ENCODE assay signal across 25 cellular contexts in genomic region chr4:45751877-45752276, GRCh38.
"Had no signal": no experiment of that assay in that cellular context is flagged by ENCODE, and none has a peak within 500 bp of the region (broad histone marks: within the 10 kb centered on the region; RNA-seq: fewer than 3 reads in every experiment).

No MANE protein-coding gene starts in this region.

- H3K36me3 ChIP-seq: colonic mucosa, esophagus muscularis mucosa, esophagus squamous epithelium, gastrocnemius medialis, gastroesophageal sphincter, heart left ventricle, heart right ventricle had no signal

- H3K27ac Mint-ChIP-seq: dendritic cell treated with granulocyte-macrophage colony-stimulating factor and Interleukin-4, amounts not matched to agents 40 ng/mL and 50 ng/mL, for 4 days; effector memory CD8-positive, alpha-beta T cell; endodermal cell had no signal

- H3K9me3 ChIP-seq: colonic mucosa, esophagus muscularis mucosa, esophagus squamous epithelium, gastrocnemius medialis, gastroesophageal sphincter, heart right ventricle had no signal

- H3K4me1 ChIP-seq: colonic mucosa, esophagus squamous epithelium, foreskin keratinocyte, gastrocnemius medialis, heart left ventricle had no signal

- H3K4me3 ChIP-seq: colonic mucosa, coronary artery, dorsolateral prefrontal cortex, esophagus muscularis mucosa, esophagus squamous epithelium, gastrocnemius medialis, gastroesophageal sphincter, heart left ventricle, heart right ventricle had no signal

- H3K27ac ChIP-seq: colonic mucosa, coronary artery, dorsolateral prefrontal cortex, epithelial cell of prostate, esophagus muscularis mucosa, esophagus squamous epithelium, foreskin keratinocyte, gastrocnemius medialis, gastroesophageal sphincter, heart left ventricle, heart right ventricle had no signal

- DNase-seq: colonic mucosa; cortex of kidney; dermis blood vessel endothelial cell; dorsolateral prefrontal cortex; effector CD4-positive, alpha-beta T cell; effector CD8-positive, alpha-beta T cell; effector memory CD4-positive, alpha-beta T cell; effector memory CD8-positive, alpha-beta T cell; endodermal cell; erythroblast; esophagus squamous epithelium; foreskin fibroblast; foreskin keratinocyte; foreskin melanocyte; gastrocnemius medialis; glutamatergic neuron; head of caudate nucleus; heart left ventricle; heart right ventricle had no signal

- H3K27me3 Mint-ChIP-seq: dendritic cell treated with granulocyte-macrophage colony-stimulating factor and Interleukin-4, amounts not matched to agents 40 ng/mL and 50 ng/mL, for 4 days; effector memory CD8-positive, alpha-beta T cell had no signal

- H3K9me3 Mint-ChIP-seq: endodermal cell had no signal

- H3K4me3 Mint-ChIP-seq: dendritic cell treated with granulocyte-macrophage colony-stimulating factor and Interleukin-4, amounts not matched to agents 40 ng/mL and 50 ng/mL, for 4 days; effector memory CD8-positive, alpha-beta T cell; endodermal cell had no signal

- H3K27me3 ChIP-seq: colonic mucosa, dorsolateral prefrontal cortex, esophagus muscularis mucosa, esophagus squamous epithelium, foreskin keratinocyte, gastrocnemius medialis, gastroesophageal sphincter, heart left ventricle, heart right ventricle had no signal

- ATAC-seq: effector memory CD8-positive, alpha-beta T cell; esophagus mucosa; foreskin keratinocyte; gastrocnemius medialis; gastroesophageal sphincter; heart left ventricle; heart right ventricle had no signal
